1 cellular context compared by ENCODE assay signal in the genomic region with DNA sequence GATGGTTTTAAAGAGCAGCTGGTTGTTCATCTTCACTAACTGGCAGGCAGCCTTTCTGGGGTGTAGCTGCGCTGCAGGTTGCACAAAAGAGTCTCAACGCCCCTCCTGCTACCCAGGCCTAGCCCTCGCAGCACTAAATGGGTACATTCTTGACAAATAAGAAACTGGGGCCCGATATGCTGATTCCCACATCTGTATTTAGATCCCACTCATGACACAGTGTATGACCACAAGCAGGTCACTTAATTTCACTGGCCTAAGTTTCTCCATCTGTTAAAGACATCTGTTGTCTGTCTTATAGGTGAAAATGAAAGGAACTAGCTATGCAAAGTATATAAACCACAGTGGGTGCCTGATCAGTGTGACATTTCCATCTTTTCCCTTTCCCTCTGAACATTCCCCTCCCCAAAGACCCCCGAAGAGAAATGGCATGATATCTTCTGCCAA.
TF ChIP-seq lines count a peak whose summit lies in the region.

No MANE protein-coding gene starts in this region.

TF ChIP-seq in GM12878, 131 proteins besides CTCF, POLR2A, EP300 and RAD21 (continued from another document and continues in another):
- TF ChIP-seq, protein P1, sequence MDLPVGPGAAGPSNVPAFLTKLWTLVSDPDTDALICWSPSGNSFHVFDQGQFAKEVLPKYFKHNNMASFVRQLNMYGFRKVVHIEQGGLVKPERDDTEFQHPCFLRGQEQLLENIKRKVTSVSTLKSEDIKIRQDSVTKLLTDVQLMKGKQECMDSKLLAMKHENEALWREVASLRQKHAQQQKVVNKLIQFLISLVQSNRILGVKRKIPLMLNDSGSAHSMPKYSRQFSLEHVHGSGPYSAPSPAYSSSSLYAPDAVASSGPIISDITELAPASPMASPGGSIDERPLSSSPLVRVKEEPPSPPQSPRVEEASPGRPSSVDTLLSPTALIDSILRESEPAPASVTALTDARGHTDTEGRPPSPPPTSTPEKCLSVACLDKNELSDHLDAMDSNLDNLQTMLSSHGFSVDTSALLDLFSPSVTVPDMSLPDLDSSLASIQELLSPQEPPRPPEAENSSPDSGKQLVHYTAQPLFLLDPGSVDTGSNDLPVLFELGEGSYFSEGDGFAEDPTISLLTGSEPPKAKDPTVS (IDR thresholded peaks at IDR 0.05; ENCODE audit: low read depth, low read length) = no peak
- TF ChIP-seq, protein P2, sequence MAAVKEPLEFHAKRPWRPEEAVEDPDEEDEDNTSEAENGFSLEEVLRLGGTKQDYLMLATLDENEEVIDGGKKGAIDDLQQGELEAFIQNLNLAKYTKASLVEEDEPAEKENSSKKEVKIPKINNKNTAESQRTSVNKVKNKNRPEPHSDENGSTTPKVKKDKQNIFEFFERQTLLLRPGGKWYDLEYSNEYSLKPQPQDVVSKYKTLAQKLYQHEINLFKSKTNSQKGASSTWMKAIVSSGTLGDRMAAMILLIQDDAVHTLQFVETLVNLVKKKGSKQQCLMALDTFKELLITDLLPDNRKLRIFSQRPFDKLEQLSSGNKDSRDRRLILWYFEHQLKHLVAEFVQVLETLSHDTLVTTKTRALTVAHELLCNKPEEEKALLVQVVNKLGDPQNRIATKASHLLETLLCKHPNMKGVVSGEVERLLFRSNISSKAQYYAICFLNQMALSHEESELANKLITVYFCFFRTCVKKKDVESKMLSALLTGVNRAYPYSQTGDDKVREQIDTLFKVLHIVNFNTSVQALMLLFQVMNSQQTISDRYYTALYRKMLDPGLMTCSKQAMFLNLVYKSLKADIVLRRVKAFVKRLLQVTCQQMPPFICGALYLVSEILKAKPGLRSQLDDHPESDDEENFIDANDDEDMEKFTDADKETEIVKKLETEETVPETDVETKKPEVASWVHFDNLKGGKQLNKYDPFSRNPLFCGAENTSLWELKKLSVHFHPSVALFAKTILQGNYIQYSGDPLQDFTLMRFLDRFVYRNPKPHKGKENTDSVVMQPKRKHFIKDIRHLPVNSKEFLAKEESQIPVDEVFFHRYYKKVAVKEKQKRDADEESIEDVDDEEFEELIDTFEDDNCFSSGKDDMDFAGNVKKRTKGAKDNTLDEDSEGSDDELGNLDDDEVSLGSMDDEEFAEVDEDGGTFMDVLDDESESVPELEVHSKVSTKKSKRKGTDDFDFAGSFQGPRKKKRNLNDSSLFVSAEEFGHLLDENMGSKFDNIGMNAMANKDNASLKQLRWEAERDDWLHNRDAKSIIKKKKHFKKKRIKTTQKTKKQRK (IDR thresholded peaks at IDR 0.05; ENCODE audit: low read depth, low read length) = no peak
- peak; percentile 72 for TF ChIP-seq IKZF1 (conservative IDR thresholded peaks at IDR 0.05)
- no peak for TF ChIP-seq MYC (IDR thresholded peaks at IDR 0.05; ENCODE audit: insufficient read depth, insufficient read length, insufficient replicate concordance, low read length, severe bottlenecking)
- TF ChIP-seq SPI1 (IDR thresholded peaks at IDR 0.05; ENCODE audit: borderline replicate concordance, insufficient read depth, low read depth, low read length) = 0 out of 2 replicates have a peak, but pooled peaks have one; percentile 20
- TF ChIP-seq, protein P3, sequence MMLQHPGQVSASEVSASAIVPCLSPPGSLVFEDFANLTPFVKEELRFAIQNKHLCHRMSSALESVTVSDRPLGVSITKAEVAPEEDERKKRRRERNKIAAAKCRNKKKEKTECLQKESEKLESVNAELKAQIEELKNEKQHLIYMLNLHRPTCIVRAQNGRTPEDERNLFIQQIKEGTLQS (IDR thresholded peaks at IDR 0.05; ENCODE audit: borderline replicate concordance, extremely low read depth, low read depth, low read length) = no peak
- TF ChIP-seq, protein P4, sequence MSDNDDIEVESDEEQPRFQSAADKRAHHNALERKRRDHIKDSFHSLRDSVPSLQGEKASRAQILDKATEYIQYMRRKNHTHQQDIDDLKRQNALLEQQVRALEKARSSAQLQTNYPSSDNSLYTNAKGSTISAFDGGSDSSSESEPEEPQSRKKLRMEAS (IDR thresholded peaks at IDR 0.05; ENCODE audit: low read depth, low read length) = no peak
- no peak for TF ChIP-seq ZBED1 (IDR thresholded peaks at IDR 0.05; ENCODE audit: borderline replicate concordance)
- TF ChIP-seq PML (IDR thresholded peaks at IDR 0.05; ENCODE audit: low read length) = no peak
- TF ChIP-seq SRF (IDR thresholded peaks at IDR 0.05; ENCODE audit: low read depth in 2 of 2, low read length in 2 of 2) = no peak
- 0 out of 2 replicates have a peak, but pooled peaks have one; percentile 4 for TF ChIP-seq BCL11A (IDR thresholded peaks at IDR 0.05; ENCODE audit: low read depth, low read length)
- TF ChIP-seq NRF1 (conservative IDR thresholded peaks at IDR 0.05; ENCODE audit: low read depth, low read length) = no peak
- TF ChIP-seq CBFB (IDR thresholded peaks at IDR 0.05; ENCODE audit: low read depth) = no peak
- no peak for TF ChIP-seq MXI1 (IDR thresholded peaks at IDR 0.05; ENCODE audit: low read depth, low read length)
- TF ChIP-seq ETV6 (conservative IDR thresholded peaks at IDR 0.05 in 1 of 2, IDR thresholded peaks at IDR 0.05 in 1 of 2; ENCODE audit: borderline replicate concordance in 1 of 2, low read depth in 1 of 2) = no peak
- TF ChIP-seq, protein P5, sequence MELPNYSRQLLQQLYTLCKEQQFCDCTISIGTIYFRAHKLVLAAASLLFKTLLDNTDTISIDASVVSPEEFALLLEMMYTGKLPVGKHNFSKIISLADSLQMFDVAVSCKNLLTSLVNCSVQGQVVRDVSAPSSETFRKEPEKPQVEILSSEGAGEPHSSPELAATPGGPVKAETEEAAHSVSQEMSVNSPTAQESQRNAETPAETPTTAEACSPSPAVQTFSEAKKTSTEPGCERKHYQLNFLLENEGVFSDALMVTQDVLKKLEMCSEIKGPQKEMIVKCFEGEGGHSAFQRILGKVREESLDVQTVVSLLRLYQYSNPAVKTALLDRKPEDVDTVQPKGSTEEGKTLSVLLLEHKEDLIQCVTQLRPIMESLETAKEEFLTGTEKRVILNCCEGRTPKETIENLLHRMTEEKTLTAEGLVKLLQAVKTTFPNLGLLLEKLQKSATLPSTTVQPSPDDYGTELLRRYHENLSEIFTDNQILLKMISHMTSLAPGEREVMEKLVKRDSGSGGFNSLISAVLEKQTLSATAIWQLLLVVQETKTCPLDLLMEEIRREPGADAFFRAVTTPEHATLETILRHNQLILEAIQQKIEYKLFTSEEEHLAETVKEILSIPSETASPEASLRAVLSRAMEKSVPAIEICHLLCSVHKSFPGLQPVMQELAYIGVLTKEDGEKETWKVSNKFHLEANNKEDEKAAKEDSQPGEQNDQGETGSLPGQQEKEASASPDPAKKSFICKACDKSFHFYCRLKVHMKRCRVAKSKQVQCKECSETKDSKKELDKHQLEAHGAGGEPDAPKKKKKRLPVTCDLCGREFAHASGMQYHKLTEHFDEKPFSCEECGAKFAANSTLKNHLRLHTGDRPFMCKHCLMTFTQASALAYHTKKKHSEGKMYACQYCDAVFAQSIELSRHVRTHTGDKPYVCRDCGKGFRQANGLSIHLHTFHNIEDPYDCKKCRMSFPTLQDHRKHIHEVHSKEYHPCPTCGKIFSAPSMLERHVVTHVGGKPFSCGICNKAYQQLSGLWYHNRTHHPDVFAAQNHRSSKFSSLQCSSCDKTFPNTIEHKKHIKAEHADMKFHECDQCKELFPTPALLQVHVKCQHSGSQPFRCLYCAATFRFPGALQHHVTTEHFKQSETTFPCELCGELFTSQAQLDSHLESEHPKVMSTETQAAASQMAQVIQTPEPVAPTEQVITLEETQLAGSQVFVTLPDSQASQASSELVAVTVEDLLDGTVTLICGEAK (IDR thresholded peaks at IDR 0.05; ENCODE audit: borderline replicate concordance) = no peak
- TF ChIP-seq MTA3 (IDR thresholded peaks at IDR 0.05; ENCODE audit: borderline replicate concordance, low read length) = no peak
- no peak for TF ChIP-seq ZNF207 (IDR thresholded peaks at IDR 0.05; ENCODE audit: borderline replicate concordance)
- no peak for TF ChIP-seq MYB (IDR thresholded peaks at IDR 0.05; ENCODE audit: borderline replicate concordance, low read depth, low read length)
- TF ChIP-seq ASH2L (IDR thresholded peaks at IDR 0.05; ENCODE audit: borderline replicate concordance, low read depth) = no peak
- TF ChIP-seq TCF12 (IDR thresholded peaks at IDR 0.05; ENCODE audit: low read depth, low read length) = 0 out of 2 replicates have a peak, but pooled peaks have one; percentile 57
- no peak for TF ChIP-seq RB1 (IDR thresholded peaks at IDR 0.05; ENCODE audit: borderline replicate concordance)
- no peak for TF ChIP-seq TARDBP (IDR thresholded peaks at IDR 0.05; ENCODE audit: borderline replicate concordance)
- TF ChIP-seq, protein P6, sequence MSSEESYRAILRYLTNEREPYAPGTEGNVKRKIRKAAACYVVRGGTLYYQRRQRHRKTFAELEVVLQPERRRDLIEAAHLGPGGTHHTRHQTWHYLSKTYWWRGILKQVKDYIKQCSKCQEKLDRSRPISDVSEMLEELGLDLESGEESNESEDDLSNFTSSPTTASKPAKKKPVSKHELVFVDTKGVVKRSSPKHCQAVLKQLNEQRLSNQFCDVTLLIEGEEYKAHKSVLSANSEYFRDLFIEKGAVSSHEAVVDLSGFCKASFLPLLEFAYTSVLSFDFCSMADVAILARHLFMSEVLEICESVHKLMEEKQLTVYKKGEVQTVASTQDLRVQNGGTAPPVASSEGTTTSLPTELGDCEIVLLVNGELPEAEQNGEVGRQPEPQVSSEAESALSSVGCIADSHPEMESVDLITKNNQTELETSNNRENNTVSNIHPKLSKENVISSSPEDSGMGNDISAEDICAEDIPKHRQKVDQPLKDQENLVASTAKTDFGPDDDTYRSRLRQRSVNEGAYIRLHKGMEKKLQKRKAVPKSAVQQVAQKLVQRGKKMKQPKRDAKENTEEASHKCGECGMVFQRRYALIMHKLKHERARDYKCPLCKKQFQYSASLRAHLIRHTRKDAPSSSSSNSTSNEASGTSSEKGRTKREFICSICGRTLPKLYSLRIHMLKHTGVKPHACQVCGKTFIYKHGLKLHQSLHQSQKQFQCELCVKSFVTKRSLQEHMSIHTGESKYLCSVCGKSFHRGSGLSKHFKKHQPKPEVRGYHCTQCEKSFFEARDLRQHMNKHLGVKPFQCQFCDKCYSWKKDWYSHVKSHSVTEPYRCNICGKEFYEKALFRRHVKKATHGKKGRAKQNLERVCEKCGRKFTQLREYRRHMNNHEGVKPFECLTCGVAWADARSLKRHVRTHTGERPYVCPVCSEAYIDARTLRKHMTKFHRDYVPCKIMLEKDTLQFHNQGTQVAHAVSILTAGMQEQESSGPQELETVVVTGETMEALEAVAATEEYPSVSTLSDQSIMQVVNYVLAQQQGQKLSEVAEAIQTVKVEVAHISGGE (CRISPR knock-in tag; IDR thresholded peaks at IDR 0.05) = no peak
- TF ChIP-seq RBBP5 (conservative IDR thresholded peaks at IDR 0.05) = no peak
- TF ChIP-seq YBX1 (IDR thresholded peaks at IDR 0.05) = no peak
- TF ChIP-seq TCF7 (IDR thresholded peaks at IDR 0.05; ENCODE audit: borderline replicate concordance) = no peak
- 0 out of 2 replicates have a peak, but pooled peaks have one; percentile 25 for TF ChIP-seq TCF3 (IDR thresholded peaks at IDR 0.05; ENCODE audit: borderline replicate concordance, insufficient read depth, low read depth, low read length)
- peak; percentile 46; a peak in 3 of 4 replicates for TF ChIP-seq BHLHE40 (IDR thresholded peaks at IDR 0.05; ENCODE audit: borderline replicate concordance in 1 of 2, low read depth in 2 of 2, low read length in 1 of 2)
- TF ChIP-seq, protein P7, sequence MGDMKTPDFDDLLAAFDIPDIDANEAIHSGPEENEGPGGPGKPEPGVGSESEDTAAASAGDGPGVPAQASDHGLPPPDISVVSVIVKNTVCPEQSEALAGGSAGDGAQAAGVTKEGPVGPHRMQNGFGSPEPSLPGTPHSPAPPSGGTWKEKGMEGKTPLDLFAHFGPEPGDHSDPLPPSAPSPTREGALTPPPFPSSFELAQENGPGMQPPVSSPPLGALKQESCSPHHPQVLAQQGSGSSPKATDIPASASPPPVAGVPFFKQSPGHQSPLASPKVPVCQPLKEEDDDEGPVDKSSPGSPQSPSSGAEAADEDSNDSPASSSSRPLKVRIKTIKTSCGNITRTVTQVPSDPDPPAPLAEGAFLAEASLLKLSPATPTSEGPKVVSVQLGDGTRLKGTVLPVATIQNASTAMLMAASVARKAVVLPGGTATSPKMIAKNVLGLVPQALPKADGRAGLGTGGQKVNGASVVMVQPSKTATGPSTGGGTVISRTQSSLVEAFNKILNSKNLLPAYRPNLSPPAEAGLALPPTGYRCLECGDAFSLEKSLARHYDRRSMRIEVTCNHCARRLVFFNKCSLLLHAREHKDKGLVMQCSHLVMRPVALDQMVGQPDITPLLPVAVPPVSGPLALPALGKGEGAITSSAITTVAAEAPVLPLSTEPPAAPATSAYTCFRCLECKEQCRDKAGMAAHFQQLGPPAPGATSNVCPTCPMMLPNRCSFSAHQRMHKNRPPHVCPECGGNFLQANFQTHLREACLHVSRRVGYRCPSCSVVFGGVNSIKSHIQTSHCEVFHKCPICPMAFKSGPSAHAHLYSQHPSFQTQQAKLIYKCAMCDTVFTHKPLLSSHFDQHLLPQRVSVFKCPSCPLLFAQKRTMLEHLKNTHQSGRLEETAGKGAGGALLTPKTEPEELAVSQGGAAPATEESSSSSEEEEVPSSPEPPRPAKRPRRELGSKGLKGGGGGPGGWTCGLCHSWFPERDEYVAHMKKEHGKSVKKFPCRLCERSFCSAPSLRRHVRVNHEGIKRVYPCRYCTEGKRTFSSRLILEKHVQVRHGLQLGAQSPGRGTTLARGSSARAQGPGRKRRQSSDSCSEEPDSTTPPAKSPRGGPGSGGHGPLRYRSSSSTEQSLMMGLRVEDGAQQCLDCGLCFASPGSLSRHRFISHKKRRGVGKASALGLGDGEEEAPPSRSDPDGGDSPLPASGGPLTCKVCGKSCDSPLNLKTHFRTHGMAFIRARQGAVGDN (IDR thresholded peaks at IDR 0.05) = no peak
- TF ChIP-seq, protein P8, sequence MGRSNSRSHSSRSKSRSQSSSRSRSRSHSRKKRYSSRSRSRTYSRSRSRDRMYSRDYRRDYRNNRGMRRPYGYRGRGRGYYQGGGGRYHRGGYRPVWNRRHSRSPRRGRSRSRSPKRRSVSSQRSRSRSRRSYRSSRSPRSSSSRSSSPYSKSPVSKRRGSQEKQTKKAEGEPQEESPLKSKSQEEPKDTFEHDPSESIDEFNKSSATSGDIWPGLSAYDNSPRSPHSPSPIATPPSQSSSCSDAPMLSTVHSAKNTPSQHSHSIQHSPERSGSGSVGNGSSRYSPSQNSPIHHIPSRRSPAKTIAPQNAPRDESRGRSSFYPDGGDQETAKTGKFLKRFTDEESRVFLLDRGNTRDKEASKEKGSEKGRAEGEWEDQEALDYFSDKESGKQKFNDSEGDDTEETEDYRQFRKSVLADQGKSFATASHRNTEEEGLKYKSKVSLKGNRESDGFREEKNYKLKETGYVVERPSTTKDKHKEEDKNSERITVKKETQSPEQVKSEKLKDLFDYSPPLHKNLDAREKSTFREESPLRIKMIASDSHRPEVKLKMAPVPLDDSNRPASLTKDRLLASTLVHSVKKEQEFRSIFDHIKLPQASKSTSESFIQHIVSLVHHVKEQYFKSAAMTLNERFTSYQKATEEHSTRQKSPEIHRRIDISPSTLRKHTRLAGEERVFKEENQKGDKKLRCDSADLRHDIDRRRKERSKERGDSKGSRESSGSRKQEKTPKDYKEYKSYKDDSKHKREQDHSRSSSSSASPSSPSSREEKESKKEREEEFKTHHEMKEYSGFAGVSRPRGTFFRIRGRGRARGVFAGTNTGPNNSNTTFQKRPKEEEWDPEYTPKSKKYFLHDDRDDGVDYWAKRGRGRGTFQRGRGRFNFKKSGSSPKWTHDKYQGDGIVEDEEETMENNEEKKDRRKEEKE (IDR thresholded peaks at IDR 0.05) = no peak
- no peak for TF ChIP-seq NFYA (IDR thresholded peaks at IDR 0.05; ENCODE audit: borderline replicate concordance, low read depth, low read length)
